In genomic region chr6:42820509-42821340, GRCh38 we compare ENCODE assay signal across 2 cellular contexts.
TF ChIP-seq lines count a peak whose summit lies in the region.

No MANE protein-coding gene starts in this region.

TF ChIP-seq in HepG2, 621 proteins besides CTCF, POLR2A, EP300 and RAD21:
- no peak for TF ChIP-seq SSRP1 (CRISPR knock-in tag; IDR thresholded peaks at IDR 0.05)
- 0 out of 2 replicates have a peak, but pooled peaks have one; percentile 3 for TF ChIP-seq ATF1 (CRISPR knock-in tag; IDR thresholded peaks at IDR 0.05)
- TF ChIP-seq ZNF660 (CRISPR knock-in tag; IDR thresholded peaks at IDR 0.05; ENCODE audit: borderline replicate concordance, low read depth): no peak

TF ChIP-seq in HEK293T, 16 proteins besides CTCF, POLR2A, EP300 and RAD21:
- no peak for TF ChIP-seq SP1 (IDR thresholded peaks at IDR 0.05)
- no peak for TF ChIP-seq FOXM1 (IDR thresholded peaks at IDR 0.05; ENCODE audit: borderline replicate concordance)
- TF ChIP-seq CTBP1 (IDR thresholded peaks at IDR 0.05; ENCODE audit: borderline replicate concordance): no peak
- TF ChIP-seq ARNT (IDR thresholded peaks at IDR 0.05): no peak
- no peak for TF ChIP-seq LEF1 (IDR thresholded peaks at IDR 0.05; ENCODE audit: borderline replicate concordance)
- TF ChIP-seq, protein P1, sequence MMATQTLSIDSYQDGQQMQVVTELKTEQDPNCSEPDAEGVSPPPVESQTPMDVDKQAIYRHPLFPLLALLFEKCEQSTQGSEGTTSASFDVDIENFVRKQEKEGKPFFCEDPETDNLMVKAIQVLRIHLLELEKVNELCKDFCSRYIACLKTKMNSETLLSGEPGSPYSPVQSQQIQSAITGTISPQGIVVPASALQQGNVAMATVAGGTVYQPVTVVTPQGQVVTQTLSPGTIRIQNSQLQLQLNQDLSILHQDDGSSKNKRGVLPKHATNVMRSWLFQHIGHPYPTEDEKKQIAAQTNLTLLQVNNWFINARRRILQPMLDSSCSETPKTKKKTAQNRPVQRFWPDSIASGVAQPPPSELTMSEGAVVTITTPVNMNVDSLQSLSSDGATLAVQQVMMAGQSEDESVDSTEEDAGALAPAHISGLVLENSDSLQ (IDR thresholded peaks at IDR 0.05): no peak
- no peak for TF ChIP-seq NFRKB (IDR thresholded peaks at IDR 0.05)
- no peak for TF ChIP-seq FOXK2 (IDR thresholded peaks at IDR 0.05)
- TF ChIP-seq TARDBP (IDR thresholded peaks at IDR 0.05): no peak
- TF ChIP-seq FOXA1 (IDR thresholded peaks at IDR 0.05): no peak
- TF ChIP-seq SUZ12 (IDR thresholded peaks at IDR 0.05): no peak
- TF ChIP-seq HDGF (IDR thresholded peaks at IDR 0.05; ENCODE audit: borderline replicate concordance): no peak
- TF ChIP-seq ELF4 (IDR thresholded peaks at IDR 0.05): no peak
- TF ChIP-seq ZNF384 (IDR thresholded peaks at IDR 0.05): no peak
- no peak for TF ChIP-seq L3MBTL2 (conservative IDR thresholded peaks at IDR 0.05)
- TF ChIP-seq BHLHE40 (IDR thresholded peaks at IDR 0.05; ENCODE audit: borderline replicate concordance): no peak
